16 cellular contexts compared by ENCODE assay signal in genomic region chr1:53317651-53318539, GRCh38. TPM values are rescaled to one million over a fixed set of nuclear protein-coding genes. Genes with fewer than 3 reads are reported as not detected.
DNase-seq lines count a peak whose midpoint lies in the region; ATAC-seq, FAIRE-seq and TF ChIP-seq lines count a peak whose summit lies in the region.
"Had no signal": no experiment of that assay in that cellular context is flagged by ENCODE, and none has a peak within 500 bp of the region (broad histone marks: within the 10 kb centered on the region; RNA-seq: fewer than 3 reads in every experiment).

No MANE protein-coding gene starts in this region.

- H3K27me3 Mint-ChIP-seq in activated B cell treated with CpG ODN at 0.5 μM for 24 hours, result no peaks in the 10 kb centered on the region
- H3K27me3 Mint-ChIP-seq in naive thymus-derived CD4-positive, alpha-beta T cell, result no peaks in the 10 kb centered on the region
- H3K27me3 Mint-ChIP-seq: CD4-positive, alpha-beta memory T cell had no signal

- H3K4me3 Mint-ChIP-seq in activated B cell treated with CpG ODN at 0.5 μM for 24 hours, result no peak overlapping the region
- H3K4me3 Mint-ChIP-seq in stimulated activated effector memory CD8-positive, alpha-beta T cell treated with anti-CD3 and anti-CD28 coated beads, Interleukin-12 subunit alpha, Interleukin-12 subunit beta, amount 100 ng/mL, for 72 hours, result no peak overlapping the region
- no peak overlapping the region for H3K4me3 Mint-ChIP-seq in naive thymus-derived CD4-positive, alpha-beta T cell
- H3K4me3 Mint-ChIP-seq: CD4-positive, alpha-beta memory T cell; mesothelial cell of epicardium had no signal

- DNase-seq in Right ventricle myocardium inferior (ENCODE audit: missing footprints), result peak; percentile 28
- no peak for DNase-seq in left cardiac atrium
- DNase-seq in activated B cell treated with CpG ODN at 0.5 μM for 24 hours, result no peak
- no peak for DNase-seq in stimulated activated effector memory CD8-positive, alpha-beta T cell treated with anti-CD3 and anti-CD28 coated beads, Interleukin-12 subunit alpha, Interleukin-12 subunit beta, amount 100 ng/mL, for 72 hours (ENCODE audit: low spot score in 2 of 2)
- no peak for DNase-seq in frontal cortex (ENCODE audit: low spot score in 2 of 2)
- no peak for DNase-seq in naive thymus-derived CD4-positive, alpha-beta T cell
- DNase-seq: activated CD4-positive, alpha-beta T cell treated with anti-CD3 and anti-CD28 coated beads, Interleukin-2, amount 50 U/mL, for 1 hour; activated naive CD4-positive, alpha-beta T cell treated with anti-CD3 and anti-CD28 coated beads, Interleukin-2, amount 50 U/mL, for 16 hours; activated T-cell treated with anti-CD3 and anti-CD28 coated beads for 4 hours; Kasumi-1; NCI-H2029 treated with DMSO at 0.1 percent for 48 hours had no signal

- H3K4me3 ChIP-seq in naive thymus-derived CD4-positive, alpha-beta T cell (ENCODE audit: low read length), result no peak overlapping the region

- H3K4me1 Mint-ChIP-seq in activated B cell treated with CpG ODN at 0.5 μM for 24 hours, result peaks cover 33% of the 10 kb centered on the region
- H3K4me1 Mint-ChIP-seq in stimulated activated effector memory CD8-positive, alpha-beta T cell treated with anti-CD3 and anti-CD28 coated beads, Interleukin-12 subunit alpha, Interleukin-12 subunit beta, amount 100 ng/mL, for 72 hours, result peaks cover 39% of the 10 kb centered on the region
- peaks cover 0 to 19% (median 0%) of the 10 kb centered on the region in 7 donors for H3K4me1 Mint-ChIP-seq in naive thymus-derived CD4-positive, alpha-beta T cell

- CTCF ChIA-PET in activated B cell treated with CpG ODN at 0.5 μM for 24 hours (lab: Charles Lee), result no interaction called here
- CTCF ChIA-PET in naive thymus-derived CD4-positive, alpha-beta T cell (lab: Charles Lee), result no interaction called here

- H3K27me3 ChIP-seq in layer of hippocampus (ENCODE audit: control insufficient read depth, insufficient read depth, low read length), result no peaks in the 10 kb centered on the region
- no peaks in the 10 kb centered on the region for H3K27me3 ChIP-seq in naive thymus-derived CD4-positive, alpha-beta T cell (ENCODE audit: control insufficient read depth in 2 of 2, insufficient read depth in 2 of 2, low read length in 2 of 2)

- FAIRE-seq in frontal cortex (lab: Jason Lieb, UNC), result no peak
- FAIRE-seq: GM12892 had no signal

- TF ChIP-seq CTCF in activated B cell treated with CpG ODN at 0.5 μM for 24 hours (IDR thresholded peaks at IDR 0.05), result no peak

- POLR2A ChIA-PET in activated B cell treated with CpG ODN at 0.5 μM for 24 hours (lab: Charles Lee), result interaction anchor here (0.7 to 1.5 kb wide), 3 partner anchors 9 to 1466 kb away, joined by 3 to 9 read pairs (median 5); no protein-coding TSS in a partner anchor
- POLR2A ChIA-PET in naive thymus-derived CD4-positive, alpha-beta T cell (lab: Charles Lee), result no interaction called here

- ATAC-seq in Right ventricle myocardium inferior (no peak), left cardiac atrium (no peak), activated B cell treated with CpG ODN at 0.5 μM for 24 hours (ENCODE audit: low read depth) (peak; percentile 65), GM21825 (IDR thresholded peaks at IDR 0.05; ENCODE audit: unreplicated experiment) (no peak)
- no peak for ATAC-seq in stimulated activated effector memory CD8-positive, alpha-beta T cell treated with anti-CD3 and anti-CD28 coated beads, Interleukin-12 subunit alpha, Interleukin-12 subunit beta, amount 100 ng/mL, for 72 hours
- ATAC-seq in naive thymus-derived CD4-positive, alpha-beta T cell, result no peak

- no peaks in the 10 kb centered on the region for H3K4me1 ChIP-seq in naive thymus-derived CD4-positive, alpha-beta T cell (ENCODE audit: control insufficient read depth in 2 of 2, insufficient read depth in 2 of 2, low read length in 2 of 2)

- H3K27ac Mint-ChIP-seq in activated B cell treated with CpG ODN at 0.5 μM for 24 hours, result no peak overlapping the region
- H3K27ac Mint-ChIP-seq in stimulated activated effector memory CD8-positive, alpha-beta T cell treated with anti-CD3 and anti-CD28 coated beads, Interleukin-12 subunit alpha, Interleukin-12 subunit beta, amount 100 ng/mL, for 72 hours, result peak overlapping the region; percentile 85
- peak overlapping the region in 1 of 9 donors; percentile 15 for H3K27ac Mint-ChIP-seq in naive thymus-derived CD4-positive, alpha-beta T cell
- H3K27ac Mint-ChIP-seq: mesothelial cell of epicardium had no signal

- no peaks in the 10 kb centered on the region for H3K9me3 ChIP-seq in naive thymus-derived CD4-positive, alpha-beta T cell (ENCODE audit: control insufficient read depth in 2 of 3, low read length in 3 of 3)

- peak overlapping the region; percentile 2 for H3K27ac ChIP-seq in layer of hippocampus (ENCODE audit: low read depth, low read length)
- H3K27ac ChIP-seq in naive thymus-derived CD4-positive, alpha-beta T cell (ENCODE audit: low read depth, low read length), result no peak overlapping the region

- H3K36me3 Mint-ChIP-seq in activated B cell treated with CpG ODN at 0.5 μM for 24 hours (ENCODE audit: low read depth), result peaks cover 5% of the 10 kb centered on the region
- H3K36me3 Mint-ChIP-seq in stimulated activated effector memory CD8-positive, alpha-beta T cell treated with anti-CD3 and anti-CD28 coated beads, Interleukin-12 subunit alpha, Interleukin-12 subunit beta, amount 100 ng/mL, for 72 hours, result peaks cover 81% of the 10 kb centered on the region
- peaks cover 0 to 8% (median 0%) of the 10 kb centered on the region in 5 donors for H3K36me3 Mint-ChIP-seq in naive thymus-derived CD4-positive, alpha-beta T cell

- H3K9me3 Mint-ChIP-seq in activated B cell treated with CpG ODN at 0.5 μM for 24 hours, result no peaks in the 10 kb centered on the region
- H3K9me3 Mint-ChIP-seq in stimulated activated effector memory CD8-positive, alpha-beta T cell treated with anti-CD3 and anti-CD28 coated beads, Interleukin-12 subunit alpha, Interleukin-12 subunit beta, amount 100 ng/mL, for 72 hours, result no peaks in the 10 kb centered on the region
- H3K9me3 Mint-ChIP-seq in naive thymus-derived CD4-positive, alpha-beta T cell, result no peaks in the 10 kb centered on the region
- H3K9me3 Mint-ChIP-seq: mesothelial cell of epicardium had no signal

- no peaks in the 10 kb centered on the region for H3K36me3 ChIP-seq in naive thymus-derived CD4-positive, alpha-beta T cell (ENCODE audit: control insufficient read depth in 2 of 3, insufficient read depth in 3 of 3, low read length in 3 of 3)

- intact Hi-C loops in Right ventricle myocardium inferior (cut with DNase I), result no loop called here
- intact Hi-C loops in left cardiac atrium (cut with DNase I), result no loop called here
- intact Hi-C loops in activated B cell treated with CpG ODN at 0.5 μM for 24 hours (cut with micrococcal nuclease), result no loop called here
- intact Hi-C loops in naive thymus-derived CD4-positive, alpha-beta T cell (cut with micrococcal nuclease), result no loop called here

RNA-seq across cellular contexts. Expression of gene LRP8, which starts 10.0 kb away (rescaled TPM):
- 1.2 TPM for total RNA-seq in Right ventricle myocardium inferior
- total RNA-seq in left cardiac atrium, result 1 to 10 TPM; 1.7 to 4.1 TPM
- 25.1 and 40.6 TPM in 2 replicates for total RNA-seq in activated B cell treated with CpG ODN at 0.5 μM for 24 hours
- 83.6 TPM for total RNA-seq in frontal cortex
- total RNA-seq in naive thymus-derived CD4-positive, alpha-beta T cell, result 10 to 100 TPM in 2 of 5 experiments, 1 to 10 TPM in 3; 4.3 to 45.8 (median 9.9) TPM
- under 1 TPM; 0.64 to 0.92 TPM for polyA plus RNA-seq in naive thymus-derived CD4-positive, alpha-beta T cell
